Comparison of ENCODE assay signal across 1 cellular context in the genomic region with DNA sequence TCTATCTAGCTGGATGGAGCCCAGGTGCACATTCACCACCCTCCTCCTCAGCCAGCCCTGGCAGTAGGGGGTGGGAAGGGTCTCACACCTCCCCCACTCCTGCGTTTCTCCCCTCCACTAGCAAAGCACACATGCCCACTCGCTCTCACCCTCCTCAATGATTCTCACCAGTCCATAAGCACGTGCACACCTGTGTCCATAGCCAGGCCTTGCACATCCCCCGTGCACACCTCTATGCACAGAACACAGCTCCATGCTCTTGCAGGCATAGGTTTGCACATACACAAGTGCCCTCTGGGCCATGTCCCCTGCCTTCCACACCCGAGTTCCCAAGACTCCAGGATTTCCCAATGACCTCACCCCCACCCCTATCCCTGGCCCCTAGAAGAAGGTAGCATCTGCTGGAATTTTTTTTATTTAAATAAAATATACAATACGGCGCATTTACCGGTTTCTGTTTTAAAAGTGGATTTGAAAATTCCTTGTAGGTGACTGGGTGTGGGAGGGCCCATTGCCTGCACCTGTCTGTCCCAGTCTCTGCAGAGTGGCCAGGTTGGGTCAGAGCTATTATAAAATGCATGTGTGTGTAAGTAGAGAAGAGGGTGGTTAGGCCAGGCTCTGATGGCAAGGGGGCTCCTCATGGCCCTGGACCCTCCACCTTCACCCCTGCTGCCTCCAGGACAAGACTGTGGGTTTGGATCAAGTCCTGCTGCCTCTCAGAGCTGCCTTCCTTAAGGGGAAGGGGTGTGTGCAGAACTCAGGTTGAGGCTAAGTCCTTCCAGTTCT.
TF ChIP-seq lines count a peak whose summit lies in the region.

No MANE protein-coding gene starts in this region.

TF ChIP-seq in GM23338, 12 proteins besides CTCF, POLR2A, EP300 and RAD21:
- TF ChIP-seq EZH2 (IDR thresholded peaks at IDR 0.05; ENCODE audit: low read depth, unreplicated experiment), result no peak
- TF ChIP-seq ZNF331 (CRISPR knock-in tag; IDR thresholded peaks at IDR 0.05; ENCODE audit: low read depth), result no peak
- no peak for TF ChIP-seq POLR2AphosphoS5 (IDR thresholded peaks at IDR 0.05; ENCODE audit: low read depth)
- TF ChIP-seq STAT1 (IDR thresholded peaks at IDR 0.05; ENCODE audit: unreplicated experiment), result no peak
- TF ChIP-seq CREB1 (CRISPR knock-in tag; IDR thresholded peaks at IDR 0.05; ENCODE audit: low read depth), result no peak
- TF ChIP-seq, protein P1, sequence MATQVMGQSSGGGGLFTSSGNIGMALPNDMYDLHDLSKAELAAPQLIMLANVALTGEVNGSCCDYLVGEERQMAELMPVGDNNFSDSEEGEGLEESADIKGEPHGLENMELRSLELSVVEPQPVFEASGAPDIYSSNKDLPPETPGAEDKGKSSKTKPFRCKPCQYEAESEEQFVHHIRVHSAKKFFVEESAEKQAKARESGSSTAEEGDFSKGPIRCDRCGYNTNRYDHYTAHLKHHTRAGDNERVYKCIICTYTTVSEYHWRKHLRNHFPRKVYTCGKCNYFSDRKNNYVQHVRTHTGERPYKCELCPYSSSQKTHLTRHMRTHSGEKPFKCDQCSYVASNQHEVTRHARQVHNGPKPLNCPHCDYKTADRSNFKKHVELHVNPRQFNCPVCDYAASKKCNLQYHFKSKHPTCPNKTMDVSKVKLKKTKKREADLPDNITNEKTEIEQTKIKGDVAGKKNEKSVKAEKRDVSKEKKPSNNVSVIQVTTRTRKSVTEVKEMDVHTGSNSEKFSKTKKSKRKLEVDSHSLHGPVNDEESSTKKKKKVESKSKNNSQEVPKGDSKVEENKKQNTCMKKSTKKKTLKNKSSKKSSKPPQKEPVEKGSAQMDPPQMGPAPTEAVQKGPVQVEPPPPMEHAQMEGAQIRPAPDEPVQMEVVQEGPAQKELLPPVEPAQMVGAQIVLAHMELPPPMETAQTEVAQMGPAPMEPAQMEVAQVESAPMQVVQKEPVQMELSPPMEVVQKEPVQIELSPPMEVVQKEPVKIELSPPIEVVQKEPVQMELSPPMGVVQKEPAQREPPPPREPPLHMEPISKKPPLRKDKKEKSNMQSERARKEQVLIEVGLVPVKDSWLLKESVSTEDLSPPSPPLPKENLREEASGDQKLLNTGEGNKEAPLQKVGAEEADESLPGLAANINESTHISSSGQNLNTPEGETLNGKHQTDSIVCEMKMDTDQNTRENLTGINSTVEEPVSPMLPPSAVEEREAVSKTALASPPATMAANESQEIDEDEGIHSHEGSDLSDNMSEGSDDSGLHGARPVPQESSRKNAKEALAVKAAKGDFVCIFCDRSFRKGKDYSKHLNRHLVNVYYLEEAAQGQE (IDR thresholded peaks at IDR 0.05; ENCODE audit: unreplicated experiment), result no peak
- no peak for TF ChIP-seq EZH2phosphoT487 (IDR thresholded peaks at IDR 0.05; ENCODE audit: unreplicated experiment)
- no peak for TF ChIP-seq JUNB (IDR thresholded peaks at IDR 0.05; ENCODE audit: unreplicated experiment)
- no peak for TF ChIP-seq NANOG (IDR thresholded peaks at IDR 0.05; ENCODE audit: borderline replicate concordance)
- TF ChIP-seq, protein P2, sequence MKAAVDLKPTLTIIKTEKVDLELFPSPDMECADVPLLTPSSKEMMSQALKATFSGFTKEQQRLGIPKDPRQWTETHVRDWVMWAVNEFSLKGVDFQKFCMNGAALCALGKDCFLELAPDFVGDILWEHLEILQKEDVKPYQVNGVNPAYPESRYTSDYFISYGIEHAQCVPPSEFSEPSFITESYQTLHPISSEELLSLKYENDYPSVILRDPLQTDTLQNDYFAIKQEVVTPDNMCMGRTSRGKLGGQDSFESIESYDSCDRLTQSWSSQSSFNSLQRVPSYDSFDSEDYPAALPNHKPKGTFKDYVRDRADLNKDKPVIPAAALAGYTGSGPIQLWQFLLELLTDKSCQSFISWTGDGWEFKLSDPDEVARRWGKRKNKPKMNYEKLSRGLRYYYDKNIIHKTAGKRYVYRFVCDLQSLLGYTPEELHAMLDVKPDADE (IDR thresholded peaks at IDR 0.05), result no peak
- TF ChIP-seq ZNF114 (CRISPR knock-in tag; IDR thresholded peaks at IDR 0.05), result no peak
- TF ChIP-seq, protein P3, sequence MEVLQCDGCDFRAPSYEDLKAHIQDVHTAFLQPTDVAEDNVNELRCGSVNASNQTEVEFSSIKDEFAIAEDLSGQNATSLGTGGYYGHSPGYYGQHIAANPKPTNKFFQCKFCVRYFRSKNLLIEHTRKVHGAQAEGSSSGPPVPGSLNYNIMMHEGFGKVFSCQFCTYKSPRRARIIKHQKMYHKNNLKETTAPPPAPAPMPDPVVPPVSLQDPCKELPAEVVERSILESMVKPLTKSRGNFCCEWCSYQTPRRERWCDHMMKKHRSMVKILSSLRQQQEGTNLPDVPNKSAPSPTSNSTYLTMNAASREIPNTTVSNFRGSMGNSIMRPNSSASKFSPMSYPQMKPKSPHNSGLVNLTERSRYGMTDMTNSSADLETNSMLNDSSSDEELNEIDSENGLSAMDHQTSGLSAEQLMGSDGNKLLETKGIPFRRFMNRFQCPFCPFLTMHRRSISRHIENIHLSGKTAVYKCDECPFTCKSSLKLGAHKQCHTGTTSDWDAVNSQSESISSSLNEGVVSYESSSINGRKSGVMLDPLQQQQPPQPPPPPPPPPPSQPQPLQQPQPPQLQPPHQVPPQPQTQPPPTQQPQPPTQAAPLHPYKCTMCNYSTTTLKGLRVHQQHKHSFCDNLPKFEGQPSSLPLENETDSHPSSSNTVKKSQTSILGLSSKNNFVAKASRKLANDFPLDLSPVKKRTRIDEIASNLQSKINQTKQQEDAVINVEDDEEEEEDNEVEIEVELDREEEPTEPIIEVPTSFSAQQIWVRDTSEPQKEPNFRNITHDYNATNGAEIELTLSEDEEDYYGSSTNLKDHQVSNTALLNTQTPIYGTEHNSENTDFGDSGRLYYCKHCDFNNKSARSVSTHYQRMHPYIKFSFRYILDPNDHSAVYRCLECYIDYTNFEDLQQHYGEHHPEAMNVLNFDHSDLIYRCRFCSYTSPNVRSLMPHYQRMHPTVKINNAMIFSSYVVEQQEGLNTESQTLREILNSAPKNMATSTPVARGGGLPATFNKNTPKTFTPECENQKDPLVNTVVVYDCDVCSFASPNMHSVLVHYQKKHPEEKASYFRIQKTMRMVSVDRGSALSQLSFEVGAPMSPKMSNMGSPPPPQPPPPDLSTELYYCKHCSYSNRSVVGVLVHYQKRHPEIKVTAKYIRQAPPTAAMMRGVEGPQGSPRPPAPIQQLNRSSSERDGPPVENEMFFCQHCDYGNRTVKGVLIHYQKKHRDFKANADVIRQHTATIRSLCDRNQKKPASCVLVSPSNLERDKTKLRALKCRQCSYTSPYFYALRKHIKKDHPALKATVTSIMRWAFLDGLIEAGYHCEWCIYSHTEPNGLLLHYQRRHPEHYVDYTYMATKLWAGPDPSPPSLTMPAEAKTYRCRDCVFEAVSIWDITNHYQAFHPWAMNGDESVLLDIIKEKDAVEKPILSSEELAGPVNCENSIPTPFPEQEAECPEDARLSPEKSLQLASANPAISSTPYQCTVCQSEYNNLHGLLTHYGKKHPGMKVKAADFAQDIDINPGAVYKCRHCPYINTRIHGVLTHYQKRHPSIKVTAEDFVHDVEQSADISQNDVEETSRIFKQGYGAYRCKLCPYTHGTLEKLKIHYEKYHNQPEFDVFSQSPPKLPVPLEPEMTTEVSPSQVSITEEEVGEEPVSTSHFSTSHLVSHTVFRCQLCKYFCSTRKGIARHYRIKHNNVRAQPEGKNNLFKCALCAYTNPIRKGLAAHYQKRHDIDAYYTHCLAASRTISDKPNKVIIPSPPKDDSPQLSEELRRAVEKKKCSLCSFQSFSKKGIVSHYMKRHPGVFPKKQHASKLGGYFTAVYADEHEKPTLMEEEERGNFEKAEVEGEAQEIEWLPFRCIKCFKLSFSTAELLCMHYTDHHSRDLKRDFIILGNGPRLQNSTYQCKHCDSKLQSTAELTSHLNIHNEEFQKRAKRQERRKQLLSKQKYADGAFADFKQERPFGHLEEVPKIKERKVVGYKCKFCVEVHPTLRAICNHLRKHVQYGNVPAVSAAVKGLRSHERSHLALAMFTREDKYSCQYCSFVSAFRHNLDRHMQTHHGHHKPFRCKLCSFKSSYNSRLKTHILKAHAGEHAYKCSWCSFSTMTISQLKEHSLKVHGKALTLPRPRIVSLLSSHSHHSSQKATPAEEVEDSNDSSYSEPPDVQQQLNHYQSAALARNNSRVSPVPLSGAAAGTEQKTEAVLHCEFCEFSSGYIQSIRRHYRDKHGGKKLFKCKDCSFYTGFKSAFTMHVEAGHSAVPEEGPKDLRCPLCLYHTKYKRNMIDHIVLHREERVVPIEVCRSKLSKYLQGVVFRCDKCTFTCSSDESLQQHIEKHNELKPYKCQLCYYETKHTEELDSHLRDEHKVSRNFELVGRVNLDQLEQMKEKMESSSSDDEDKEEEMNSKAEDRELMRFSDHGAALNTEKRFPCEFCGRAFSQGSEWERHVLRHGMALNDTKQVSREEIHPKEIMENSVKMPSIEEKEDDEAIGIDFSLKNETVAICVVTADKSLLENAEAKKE (CRISPR knock-in tag; IDR thresholded peaks at IDR 0.05), result no peak
